ENCODE assay signal across 12 cellular contexts in the genomic region with DNA sequence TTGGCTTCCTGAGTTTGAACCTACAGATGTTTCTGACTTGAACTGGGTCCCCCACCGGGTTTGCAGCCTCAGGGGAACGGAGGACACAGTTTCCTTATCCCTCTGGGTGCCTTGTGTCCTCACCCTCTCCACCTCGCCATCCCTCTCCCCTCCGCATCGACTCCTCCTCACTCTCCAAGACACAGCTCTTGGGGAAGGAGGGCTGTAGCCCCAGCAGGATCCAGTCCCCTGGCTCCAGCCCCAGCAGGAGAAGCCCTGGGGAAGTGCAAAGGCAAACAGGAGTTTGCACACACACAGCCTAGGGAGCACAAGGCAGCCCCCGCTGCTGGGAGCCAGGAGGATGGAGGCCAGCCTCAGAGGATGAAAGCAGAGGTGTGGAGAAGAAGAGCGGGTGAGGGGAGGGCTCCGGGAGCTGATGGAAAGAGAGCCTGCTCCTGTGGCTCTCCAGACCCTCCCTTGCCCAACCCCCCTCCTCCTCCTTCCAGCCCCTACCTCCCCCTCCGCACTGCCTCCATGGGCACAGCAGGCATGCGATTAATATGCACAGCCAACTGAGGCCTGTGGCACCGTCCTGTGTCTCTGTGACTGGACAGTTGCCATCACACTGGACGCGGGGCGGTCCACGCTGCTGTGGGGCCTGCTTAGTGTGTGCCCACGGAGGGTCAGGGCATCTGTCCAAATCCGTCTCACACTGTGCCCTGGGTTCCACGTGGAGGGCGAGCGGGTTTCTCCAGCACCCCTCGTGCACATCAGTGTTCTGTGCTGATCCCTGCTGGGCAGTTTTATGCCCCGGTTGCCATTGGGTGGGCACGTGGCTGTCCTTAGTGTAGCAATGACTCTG.
"Had no signal": no experiment of that assay in that cellular context is flagged by ENCODE, and none has a peak within 500 bp of the region (broad histone marks: within the 10 kb centered on the region; RNA-seq: fewer than 3 reads in every experiment).

No MANE protein-coding gene starts in this region.

- ATAC-seq: esophagus mucosa; stimulated activated memory B cell treated with anti-CD40 and anti-IgM and Interleukin-4, amounts not matched to agents 10 μg/mL and 1 μg/mL and 100 μg/mL, for 72 hours had no signal

- H3K9me3 ChIP-seq: adrenal gland, thyroid gland had no signal

- H3K27ac Mint-ChIP-seq: activated CD4-positive, alpha-beta memory T cell treated with anti-CD3 and anti-CD28 coated beads, Interleukin-2, amount 10 ng/mL, durations not matched to agents 7 days and 5 days; activated T-cell treated with anti-CD3 and anti-CD28 coated beads, Interleukin-2, amount 50 U/mL, for 24 hours; natural killer cell; stimulated activated memory B cell treated with anti-CD40 and anti-IgM and Interleukin-4, amounts not matched to agents 10 μg/mL and 1 μg/mL and 100 μg/mL, for 72 hours had no signal

- H3K4me1 Mint-ChIP-seq: activated CD4-positive, alpha-beta memory T cell treated with anti-CD3 and anti-CD28 coated beads, Interleukin-2, amount 10 ng/mL, durations not matched to agents 7 days and 5 days; activated naive CD4-positive, alpha-beta T cell treated with anti-CD3 and anti-CD28 coated beads, Interleukin-2, amount 50 U/mL, for 24 hours; natural killer cell; stimulated activated memory B cell treated with anti-CD40 and anti-IgM and Interleukin-4, amounts not matched to agents 10 μg/mL and 1 μg/mL and 100 μg/mL, for 72 hours had no signal

- H3K27ac ChIP-seq: cardiac muscle cell, hepatocyte, thyroid gland had no signal

- DNase-seq: activated CD4-positive, alpha-beta memory T cell treated with anti-CD3 and anti-CD28 coated beads, Interleukin-2, amount 10 ng/mL, durations not matched to agents 7 days and 5 days; activated effector memory CD4-positive, alpha-beta T cell treated with anti-CD3 and anti-CD28 coated beads, Interleukin-2, amount 50 U/mL, for 16 hours; activated T-cell treated with anti-CD3 and anti-CD28 coated beads, Interleukin-2, amount 50 U/mL, for 24 hours; islet precursor cell; natural killer cell; thyroid gland had no signal

- H3K9me3 Mint-ChIP-seq: activated CD4-positive, alpha-beta memory T cell treated with anti-CD3 and anti-CD28 coated beads, Interleukin-2, amount 10 ng/mL, durations not matched to agents 7 days and 5 days; activated naive CD4-positive, alpha-beta T cell treated with anti-CD3 and anti-CD28 coated beads, Interleukin-2, amount 50 U/mL, for 24 hours; activated T-cell treated with anti-CD3 and anti-CD28 coated beads, Interleukin-2, amount 50 U/mL, for 24 hours; natural killer cell had no signal

- H3K36me3 Mint-ChIP-seq: activated naive CD4-positive, alpha-beta T cell treated with anti-CD3 and anti-CD28 coated beads, Interleukin-2, amount 50 U/mL, for 24 hours; natural killer cell had no signal

- H3K4me3 ChIP-seq: adrenal gland, cardiac muscle cell, hepatocyte, thyroid gland had no signal

- H3K4me3 Mint-ChIP-seq: activated CD4-positive, alpha-beta memory T cell treated with anti-CD3 and anti-CD28 coated beads, Interleukin-2, amount 10 ng/mL, durations not matched to agents 7 days and 5 days; activated naive CD4-positive, alpha-beta T cell treated with anti-CD3 and anti-CD28 coated beads, Interleukin-2, amount 50 U/mL, for 24 hours; activated T-cell treated with anti-CD3 and anti-CD28 coated beads, Interleukin-2, amount 50 U/mL, for 24 hours; natural killer cell; stimulated activated memory B cell treated with anti-CD40 and anti-IgM and Interleukin-4, amounts not matched to agents 10 μg/mL and 1 μg/mL and 100 μg/mL, for 72 hours had no signal

- H3K36me3 ChIP-seq: adrenal gland, cardiac muscle cell, thyroid gland had no signal

- H3K4me2 ChIP-seq: hepatocyte had no signal

- H3K79me2 ChIP-seq: hepatocyte had no signal

- H2AFZ ChIP-seq: hepatocyte had no signal

- H3K27me3 ChIP-seq: cardiac muscle cell, hepatocyte, thyroid gland had no signal
